Comparison of ENCODE assay signal across 1 cellular context in the genomic region with DNA sequence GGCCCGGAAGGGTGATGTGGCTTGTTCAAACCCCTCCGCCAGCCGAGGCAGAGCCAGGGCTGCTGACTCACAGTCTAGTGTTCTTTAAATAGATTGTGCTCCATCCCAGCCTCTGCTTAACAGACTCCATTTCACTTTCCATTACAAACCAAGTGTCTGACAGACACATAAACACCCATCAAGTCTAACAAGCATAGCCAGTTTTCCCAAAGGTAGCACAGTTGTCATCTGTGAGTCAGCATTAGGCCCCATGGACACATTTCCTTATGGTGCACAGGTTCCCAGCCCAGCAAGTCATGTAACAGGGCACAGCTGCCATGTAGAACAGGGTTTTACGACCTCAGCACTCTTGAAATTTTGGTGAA.
TF ChIP-seq lines count a peak whose summit lies in the region.

No MANE protein-coding gene starts in this region.

TF ChIP-seq in IMR-90, 13 proteins besides CTCF, POLR2A, EP300 and RAD21:
- no peak; the same call in 1 of the 2 replicates for TF ChIP-seq MAZ (IDR thresholded peaks at IDR 0.05; ENCODE audit: borderline replicate concordance, low read depth, low read length)
- no peak for TF ChIP-seq MXI1 (IDR thresholded peaks at IDR 0.05; ENCODE audit: borderline replicate concordance, low read depth, low read length)
- TF ChIP-seq CHD1 (IDR thresholded peaks at IDR 0.05; ENCODE audit: low read depth, low read length), result no peak
- TF ChIP-seq FOS (IDR thresholded peaks at IDR 0.05; ENCODE audit: low read depth, low read length), result peak; percentile 91
- TF ChIP-seq RFX5 (IDR thresholded peaks at IDR 0.05; ENCODE audit: low read depth, low read length), result peak; percentile 23; the same call in 1 of the 2 replicates
- TF ChIP-seq BHLHE40 (IDR thresholded peaks at IDR 0.05; ENCODE audit: low read depth, low read length), result 0 out of 2 replicates have a peak, but pooled peaks have one; percentile 20
- TF ChIP-seq SMC3 (IDR thresholded peaks at IDR 0.05; ENCODE audit: low read depth, low read length), result no peak; the same call in 1 of the 2 replicates
- no peak for TF ChIP-seq CEBPB (IDR thresholded peaks at IDR 0.05; ENCODE audit: low read depth, low read length)
- peak; percentile 92 for TF ChIP-seq RCOR1 (IDR thresholded peaks at IDR 0.05; ENCODE audit: insufficient replicate concordance, low read length)
- TF ChIP-seq MAFK (IDR thresholded peaks at IDR 0.05; ENCODE audit: low read depth, low read length), result peak; percentile 66
- no peak for TF ChIP-seq ELK1 (IDR thresholded peaks at IDR 0.05; ENCODE audit: borderline replicate concordance, low read depth, low read length)
- TF ChIP-seq NFE2L2 (IDR thresholded peaks at IDR 0.05; ENCODE audit: low read depth, low read length), result peak; percentile 41; the same call in 1 of the 2 replicates
- TF ChIP-seq, protein P1, sequence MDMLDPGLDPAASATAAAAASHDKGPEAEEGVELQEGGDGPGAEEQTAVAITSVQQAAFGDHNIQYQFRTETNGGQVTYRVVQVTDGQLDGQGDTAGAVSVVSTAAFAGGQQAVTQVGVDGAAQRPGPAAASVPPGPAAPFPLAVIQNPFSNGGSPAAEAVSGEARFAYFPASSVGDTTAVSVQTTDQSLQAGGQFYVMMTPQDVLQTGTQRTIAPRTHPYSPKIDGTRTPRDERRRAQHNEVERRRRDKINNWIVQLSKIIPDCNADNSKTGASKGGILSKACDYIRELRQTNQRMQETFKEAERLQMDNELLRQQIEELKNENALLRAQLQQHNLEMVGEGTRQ (IDR thresholded peaks at IDR 0.05; ENCODE audit: low read depth, low read length), result peak; percentile 17; the same call in 1 of the 2 replicates
